ENCODE assay signal across 9 cellular contexts in the genomic region with DNA sequence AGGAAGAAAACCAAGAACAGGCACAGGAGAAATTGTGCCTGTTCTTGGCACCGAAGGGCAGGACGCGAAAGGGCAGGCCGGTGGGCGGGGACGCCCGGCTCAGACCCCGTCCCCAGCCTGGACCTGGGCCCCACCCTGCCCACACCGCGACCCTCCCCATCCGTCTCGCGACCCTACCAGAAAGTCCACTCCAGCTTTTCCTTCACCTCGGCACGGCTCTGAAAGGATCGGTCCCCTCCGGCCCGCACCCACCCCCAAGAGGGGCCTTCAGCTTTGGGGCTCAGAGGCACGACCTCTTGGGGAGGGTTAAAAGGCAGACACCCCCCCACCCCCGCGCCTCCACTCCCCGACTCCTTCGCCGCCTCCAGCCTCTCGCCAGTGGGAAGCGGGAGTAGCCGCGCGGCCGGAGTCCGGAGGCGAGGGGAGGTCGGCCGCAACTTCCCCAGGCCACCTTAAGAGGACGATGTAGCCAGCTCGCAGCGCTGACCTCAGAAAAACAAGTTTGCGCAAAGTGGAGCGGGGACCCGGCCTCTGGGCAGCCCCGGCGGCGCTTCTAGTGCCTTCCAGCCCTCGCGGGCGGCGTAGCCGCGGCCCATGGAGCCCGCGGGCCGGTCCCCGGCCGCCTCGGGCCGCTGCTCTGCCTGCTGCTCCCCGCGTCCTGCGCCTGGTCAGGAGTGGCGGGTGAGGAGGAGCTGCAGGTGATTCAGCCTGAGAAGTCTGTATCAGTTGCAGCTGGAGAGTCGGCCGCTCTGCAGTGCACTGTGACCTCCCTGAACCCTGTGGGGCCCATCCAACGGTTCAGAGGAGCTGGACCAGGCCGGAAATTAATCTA. TPM values are rescaled to one million over a fixed set of nuclear protein-coding genes. Genes with fewer than 3 reads are reported as not detected.
A peak's percentile ranks its signal among the peaks of the same experiment; 100 is the strongest.
DNase-seq lines count a peak whose midpoint lies in the region; ATAC-seq and TF ChIP-seq lines count a peak whose summit lies in the region.
"Had no signal": no experiment of that assay in that cellular context is flagged by ENCODE, and none has a peak within 500 bp of the region (broad histone marks: within the 10 kb centered on the region; RNA-seq: fewer than 3 reads in every experiment).

No MANE protein-coding gene starts in this region.

- no peak overlapping the region for H3K27ac ChIP-seq in osteoblast (ENCODE audit: low read depth, low read length)

- H3K4me3 ChIP-seq in BJ (ENCODE audit: low read depth, low read length) (peak overlapping the region; percentile 22), adipocyte (ENCODE audit: low read length) (peak overlapping the region; percentile 58), osteoblast (ENCODE audit: insufficient read depth, low read length) (peak overlapping the region; percentile 45)

- H2AFZ ChIP-seq in osteoblast (ENCODE audit: low read length) = no peak overlapping the region

- CTCF ChIA-PET in BJ (lab: Yijun Ruan, JAX) = interaction anchor here (1.0 kb wide), 1 partner anchor 56 kb away, joined by 3 read pairs; no protein-coding TSS in a partner anchor

- H3K27me3 ChIP-seq in BJ (ENCODE audit: control insufficient read depth, insufficient read depth, low read length) = peaks cover 12% of the 10 kb centered on the region
- H3K27me3 ChIP-seq in adipocyte (replicated peaks; ENCODE audit: control insufficient read depth, insufficient read depth, low read length) = peaks cover 29% of the 10 kb centered on the region
- peaks cover 23% of the 10 kb centered on the region for H3K27me3 ChIP-seq in osteoblast (ENCODE audit: insufficient read depth, low read length)

- no peaks in the 10 kb centered on the region for H3K4me1 ChIP-seq in adipocyte (ENCODE audit: control insufficient read depth, insufficient read depth, low read length)
- peaks cover 3% of the 10 kb centered on the region for H3K4me1 ChIP-seq in osteoblast (ENCODE audit: insufficient read depth, low read length)

- H3K36me3 ChIP-seq in BJ (ENCODE audit: control insufficient read depth, insufficient read depth, low read length) (no peaks in the 10 kb centered on the region), adipocyte (ENCODE audit: control insufficient read depth, insufficient read depth, low read length, severe bottlenecking) (no peaks in the 10 kb centered on the region), osteoblast (ENCODE audit: insufficient read depth, low read length) (no peaks in the 10 kb centered on the region)

- no peaks in the 10 kb centered on the region for H3K9me3 ChIP-seq in adipocyte (ENCODE audit: control insufficient read depth, low read length)
- no peaks in the 10 kb centered on the region for H3K9me3 ChIP-seq in osteoblast (ENCODE audit: low read depth, low read length)

- H3K79me2 ChIP-seq in osteoblast (ENCODE audit: insufficient read depth, low read length) = no peaks in the 10 kb centered on the region

- no peak for DNase-seq in BJ (ENCODE audit: low read depth)
- DNase-seq in adipocyte (ENCODE audit: low read depth) = peak; percentile 30
- no peak for DNase-seq in left ventricle myocardium superior
- no peak for DNase-seq in osteoblast (ENCODE audit: insufficient read length, low spot score, missing footprints)
- no peak for DNase-seq in KG1 (lab: John Stamatoyannopoulos, UW)
- no peak for DNase-seq in NCI-H2081 (lab: John Stamatoyannopoulos, UW)
- DNase-seq: CD4-positive, CD25-positive, alpha-beta regulatory T cell had no signal

- ATAC-seq in left ventricle myocardium superior (peak; percentile 36), GM21529 (IDR thresholded peaks at IDR 0.05; ENCODE audit: unreplicated experiment) (no peak), GM21423 (IDR thresholded peaks at IDR 0.05; ENCODE audit: unreplicated experiment) (no peak)

- H3K4me2 ChIP-seq in osteoblast (ENCODE audit: insufficient read depth, low read length) = peak overlapping the region; percentile 45

- H3K9ac ChIP-seq in adipocyte (ENCODE audit: low read length) = no peak overlapping the region

- POLR2A ChIA-PET in BJ (lab: Charles Lee) = no interaction called here

- TF ChIP-seq CTCF in BJ (IDR thresholded peaks at IDR 0.05; ENCODE audit: insufficient read depth, low read depth, low read length) = no peak
- no peak for TF ChIP-seq CTCF in osteoblast (IDR thresholded peaks at IDR 0.05; ENCODE audit: extremely low read depth, low read depth, low read length)

- H4K20me1 ChIP-seq in osteoblast (ENCODE audit: insufficient read depth, low read length) = no peaks in the 10 kb centered on the region

- intact Hi-C loops in left ventricle myocardium superior (cut with micrococcal nuclease) = no loop called here

RNA-seq across cellular contexts. Expression of a gene that starts 4.3 kb away (rescaled TPM):
- polyA plus RNA-seq in BJ (2011; rRNA removed) = 0.05 and 0.09 TPM in 2 replicates
- not detected in 2 replicates for polyA minus RNA-seq in BJ (2011; rRNA and poly(A)+ RNA removed)
- not detected for total RNA-seq in left ventricle myocardium superior
- not detected in 2 replicates for total RNA-seq in osteoblast
- total RNA-seq: CD4-positive, CD25-positive, alpha-beta regulatory T cell had no signal

RNA-seq across cellular contexts. Expression of a gene that starts 32.3 kb away (rescaled TPM):
- polyA plus RNA-seq in BJ (2011; rRNA removed) = not detected in 2 replicates
- polyA minus RNA-seq in BJ (2011; rRNA and poly(A)+ RNA removed) = not detected in 2 replicates
- total RNA-seq in left ventricle myocardium superior (0.57 TPM), osteoblast (not detected in 2 replicates)

RNA-seq across cellular contexts. Expression of a gene that starts 36.7 kb away (rescaled TPM):
- not detected in 2 replicates for polyA plus RNA-seq in BJ (2011; rRNA removed)
- 0.10 TPM in 1 of 2 replicates, not detected in the other for polyA minus RNA-seq in BJ (2011; rRNA and poly(A)+ RNA removed)
- total RNA-seq in left ventricle myocardium superior (not detected), osteoblast (under 0.01 TPM in 2 replicates)
- total RNA-seq: CD4-positive, CD25-positive, alpha-beta regulatory T cell had no signal
- polyA plus RNA-seq: CD4-positive, CD25-positive, alpha-beta regulatory T cell had no signal

RNA-seq across cellular contexts. Expression of a gene that starts 49.5 kb away (rescaled TPM):
- polyA plus RNA-seq in BJ (2011; rRNA removed) = 89.2 and 109 TPM in 2 replicates
- polyA minus RNA-seq in BJ (2011; rRNA and poly(A)+ RNA removed) = 77.9 and 144 TPM in 2 replicates
- 21.6 TPM for total RNA-seq in left ventricle myocardium superior
- 61.6 and 64.8 TPM in 2 replicates for total RNA-seq in osteoblast
